In the genomic region with DNA sequence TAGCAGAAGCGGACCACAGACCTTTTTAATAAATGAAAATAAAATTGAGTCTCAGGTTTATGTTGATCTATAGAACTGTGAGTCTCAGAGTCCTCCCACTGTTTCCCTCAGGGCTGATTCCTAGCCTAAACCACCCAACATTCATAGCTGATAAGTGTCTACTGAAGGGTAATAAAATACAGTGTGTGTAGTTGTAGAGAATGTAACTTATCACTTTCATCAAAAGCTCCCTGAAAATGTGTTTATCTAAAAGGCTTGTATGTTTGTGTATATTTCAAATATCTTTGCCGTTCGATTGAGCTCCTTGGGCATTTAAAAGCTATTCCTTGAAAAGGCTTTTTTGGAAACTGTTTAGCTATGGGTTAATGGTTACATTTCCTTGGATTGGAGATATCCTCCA, we compare ENCODE assay signal across 33 cellular contexts.
"Had no signal": no experiment of that assay in that cellular context is flagged by ENCODE, and none has a peak within 500 bp of the region (broad histone marks: within the 10 kb centered on the region; RNA-seq: fewer than 3 reads in every experiment).

No MANE protein-coding gene starts in this region.

- H3K36me3 Mint-ChIP-seq: activated CD4-positive, alpha-beta memory T cell treated with anti-CD3 and anti-CD28 coated beads for 36 hours; activated naive CD4-positive, alpha-beta T cell treated with anti-CD3 and anti-CD28 coated beads, Interleukin-2, amount 50 U/mL, for 72 hours; brain had no signal

- H3K36me3 ChIP-seq: adrenal gland, Peyer's patch, SJSA1 had no signal

- H3K4me3 ChIP-seq: adrenal gland, Peyer's patch, SJSA1 had no signal

- H3K9me3 Mint-ChIP-seq: activated CD4-positive, alpha-beta memory T cell treated with anti-CD3 and anti-CD28 coated beads for 36 hours had no signal

- DNase-seq: activated B cell treated with CpG ODN at 0.5 μM for 24 hours; activated CD4-positive, alpha-beta memory T cell treated with anti-CD3 and anti-CD28 coated beads for 36 hours; activated CD4-positive, alpha-beta T cell treated with anti-CD3 and anti-CD28 coated beads for 4 hours; activated CD4-positive, alpha-beta T cell treated with anti-CD3 and anti-CD28 coated beads, Interleukin-2, amount 50 U/mL, for 1 hour; activated CD4-positive, CD25-positive, alpha-beta regulatory T cell treated with anti-CD3 and anti-CD28 coated beads, Interleukin-2, amount 50 U/mL, for 72 hours; activated CD8-positive, alpha-beta memory T cell treated with anti-CD3 and anti-CD28 coated beads, Interleukin-2, amount 50 U/mL, for 4 hours; activated gamma-delta T cell treated with Interleukin-2 at 50 U/mL for 16 hours; activated naive CD4-positive, alpha-beta T cell treated with anti-CD3 and anti-CD28 coated beads for 36 hours; activated T-cell treated with anti-CD3 and anti-CD28 coated beads for 4 hours; activated T-cell treated with anti-CD3 and anti-CD28 coated beads, Interleukin-2, amount 50 U/mL, for 4 hours; adrenal gland; caudate nucleus; cerebellar nuclear complex; NCI-H1105 treated with DMSO at 0.1 percent for 48 hours; NCI-H1436; NCI-H1694; NCI-H1930; NCI-H2081 treated with DMSO at 0.1 percent for 48 hours; NCI-H345; NCI-H524 treated with DMSO at 0.1 percent for 48 hours; PC-3; Peyer's patch; RPMI8226; SHP77 treated with DMSO at 0.1 percent for 48 hours; SW 1271; T-helper 1 cell; T-helper 2 cell; T-helper 9 cell had no signal

- H3K4me3 Mint-ChIP-seq: activated B cell treated with CpG ODN at 0.5 μM for 24 hours; activated CD4-positive, alpha-beta memory T cell treated with anti-CD3 and anti-CD28 coated beads for 36 hours; activated naive CD4-positive, alpha-beta T cell treated with anti-CD3 and anti-CD28 coated beads for 36 hours; activated T-cell treated with anti-CD3 and anti-CD28 coated beads, Interleukin-2, amount 50 U/mL, for 4 hours; activated T-helper 1 cell treated with anti-CD3 and anti-CD28 coated beads, Interleukin-12 subunit alpha, Interleukin-12 subunit beta, Interleukin-2, Interleukin-4 antibody, amounts not matched to agents 30 ng/mL and 10 ng/mL and 1 ng/mL, durations not matched to agents 14 hours and 24 hours and 36 hours; brain had no signal

- H3K27ac Mint-ChIP-seq: activated B cell treated with CpG ODN at 0.5 μM for 24 hours; activated CD4-positive, alpha-beta memory T cell treated with anti-CD3 and anti-CD28 coated beads for 36 hours; activated naive CD4-positive, alpha-beta T cell treated with anti-CD3 and anti-CD28 coated beads for 36 hours; activated naive CD4-positive, alpha-beta T cell treated with anti-CD3 and anti-CD28 coated beads, Interleukin-2, amount 50 U/mL, for 72 hours; activated T-helper 1 cell treated with anti-CD3 and anti-CD28 coated beads, Interleukin-12 subunit alpha, Interleukin-12 subunit beta, Interleukin-2, Interleukin-4 antibody, amounts not matched to agents 30 ng/mL and 10 ng/mL and 1 ng/mL, durations not matched to agents 14 hours and 24 hours and 36 hours had no signal

- H3K27ac ChIP-seq: adrenal gland, Peyer's patch, SJSA1, VCaP had no signal

- H3K27me3 ChIP-seq: adrenal gland, Peyer's patch, SJSA1 had no signal

- H3K4me1 ChIP-seq: adrenal gland, Peyer's patch, SJSA1 had no signal

- ATAC-seq: activated naive CD4-positive, alpha-beta T cell treated with anti-CD3 and anti-CD28 coated beads, Interleukin-2, amount 50 U/mL, for 72 hours; activated T-cell treated with anti-CD3 and anti-CD28 coated beads, Interleukin-2, amount 50 U/mL, for 4 hours; PC-3 had no signal

- H3K27me3 Mint-ChIP-seq: activated B cell treated with CpG ODN at 0.5 μM for 24 hours; activated CD4-positive, alpha-beta memory T cell treated with anti-CD3 and anti-CD28 coated beads for 36 hours; brain had no signal

- H3K9me3 ChIP-seq: adrenal gland, Peyer's patch, SJSA1 had no signal

- H3K4me1 Mint-ChIP-seq: activated B cell treated with CpG ODN at 0.5 μM for 24 hours had no signal
